Comparison of ENCODE assay signal across 19 cellular contexts in the genomic region with DNA sequence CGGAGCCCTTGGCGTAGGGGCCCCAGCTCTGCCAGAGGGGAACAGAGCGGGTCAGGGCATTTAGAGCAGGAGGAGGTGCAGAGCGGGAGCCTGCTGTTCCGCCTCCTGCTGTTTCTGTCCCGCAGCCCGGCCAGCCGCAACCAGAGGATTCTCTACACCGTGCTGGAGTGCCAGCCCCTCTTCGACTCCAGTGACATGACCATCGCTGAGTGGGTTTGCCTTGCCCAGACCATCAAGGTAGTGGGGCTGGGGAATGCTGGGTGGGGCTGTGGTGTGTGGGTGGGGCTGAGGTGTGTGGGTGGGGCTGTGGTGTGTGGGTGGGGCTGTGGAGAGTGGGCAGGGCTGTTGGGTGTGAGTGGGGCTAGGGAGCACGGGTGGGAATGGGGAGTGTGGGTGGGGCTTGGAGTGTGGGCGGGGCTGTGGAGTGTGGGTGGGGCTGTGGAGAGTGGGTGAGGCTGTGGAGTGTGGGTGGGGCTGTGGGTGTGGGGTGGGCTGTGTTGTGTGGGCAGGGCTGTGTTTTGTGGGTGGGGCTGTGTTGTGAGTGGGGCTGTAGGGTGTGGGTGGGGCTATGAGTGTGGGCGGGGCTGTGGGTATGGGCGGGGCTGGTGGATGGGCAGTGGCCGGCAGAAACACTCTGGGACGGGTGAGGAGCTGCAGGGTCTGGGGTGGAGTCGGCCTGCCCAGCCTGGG. TPM values are rescaled to one million over a fixed set of nuclear protein-coding genes. Genes with fewer than 3 reads are reported as not detected.
DNase-seq lines count a peak whose midpoint lies in the region; ATAC-seq, FAIRE-seq and TF ChIP-seq lines count a peak whose summit lies in the region.
"Had no signal": no experiment of that assay in that cellular context is flagged by ENCODE, and none has a peak within 500 bp of the region (broad histone marks: within the 10 kb centered on the region; RNA-seq: fewer than 3 reads in every experiment).

No MANE protein-coding gene starts in this region.

- no peaks in the 10 kb centered on the region for H3F3A ChIP-seq in GM23338 (replicated peaks; ENCODE audit: low read depth)

- no peaks in the 10 kb centered on the region for H3K36me3 Mint-ChIP-seq in GM23338 (ENCODE audit: low read depth)
- no peaks in the 10 kb centered on the region for H3K36me3 Mint-ChIP-seq in activated T-cell treated with anti-CD3 and anti-CD28 coated beads, Interleukin-2, amount 50 U/mL, for 24 hours (ENCODE audit: low read depth)
- H3K36me3 Mint-ChIP-seq: activated CD4-positive, alpha-beta memory T cell treated with anti-CD3 and anti-CD28 coated beads for 36 hours had no signal

- peaks cover 7% of the 10 kb centered on the region; the same call in 2 of the 3 replicates for H3K4me1 Mint-ChIP-seq in GM23338
- H3K4me1 Mint-ChIP-seq in activated T-cell treated with anti-CD3 and anti-CD28 coated beads, Interleukin-2, amount 50 U/mL, for 24 hours (ENCODE audit: low read depth): peaks cover 3% of the 10 kb centered on the region

- no peaks in the 10 kb centered on the region for H3K27me3 ChIP-seq in GM23338 (ENCODE audit: insufficient read depth)
- peaks cover 32% of the 10 kb centered on the region for H3K27me3 ChIP-seq in adipocyte (replicated peaks; ENCODE audit: control insufficient read depth, insufficient read depth, low read length)
- H3K27me3 ChIP-seq in lower lobe of right lung (ENCODE audit: low read depth): peaks cover 21% of the 10 kb centered on the region
- H3K27me3 ChIP-seq: colonic mucosa had no signal

- H3K4me3 ChIP-seq in A549: no peak overlapping the region
- H3K4me3 ChIP-seq in GM23338: no peak overlapping the region
- no peak overlapping the region for H3K4me3 ChIP-seq in adipocyte (ENCODE audit: low read length)
- H3K4me3 ChIP-seq in lower lobe of right lung: no peak overlapping the region
- H3K4me3 ChIP-seq: colonic mucosa had no signal

- H3K4me3 Mint-ChIP-seq in GM23338: no peak overlapping the region
- no peak overlapping the region for H3K4me3 Mint-ChIP-seq in activated T-cell treated with anti-CD3 and anti-CD28 coated beads, Interleukin-2, amount 50 U/mL, for 24 hours
- H3K4me3 Mint-ChIP-seq: activated CD4-positive, alpha-beta memory T cell treated with anti-CD3 and anti-CD28 coated beads for 36 hours; activated T-helper 17 cell treated with anti-CD3 and anti-CD28 coated beads, Interleukin-2, amount 50 U/mL, for 72 hours had no signal

- TF ChIP-seq POLR2A in A549 (IDR thresholded peaks at IDR 0.05; ENCODE audit: low read length): no peak

- 0 out of 3 replicates have a peak, but pooled peaks cover 2% of the 10 kb centered on the region for H3K9me3 Mint-ChIP-seq in GM23338
- H3K9me3 Mint-ChIP-seq in activated T-cell treated with anti-CD3 and anti-CD28 coated beads, Interleukin-2, amount 50 U/mL, for 24 hours: no peaks in the 10 kb centered on the region
- H3K9me3 Mint-ChIP-seq: activated CD4-positive, alpha-beta memory T cell treated with anti-CD3 and anti-CD28 coated beads for 36 hours; activated T-helper 17 cell treated with anti-CD3 and anti-CD28 coated beads, Interleukin-2, amount 50 U/mL, for 72 hours had no signal

- H3K9me3 ChIP-seq in A549: no peaks in the 10 kb centered on the region
- no peaks in the 10 kb centered on the region for H3K9me3 ChIP-seq in adipocyte (ENCODE audit: control insufficient read depth, low read length)
- no peaks in the 10 kb centered on the region for H3K9me3 ChIP-seq in lower lobe of right lung
- H3K9me3 ChIP-seq: colonic mucosa had no signal

- ATAC-seq in A549 (peak; percentile 12 to 41; a peak in 3 of 6 replicates), GM23338 (peak; percentile 13), lower lobe of right lung (peak; percentile 46 to 71)
- ATAC-seq: activated T-helper 17 cell treated with anti-CD3 and anti-CD28 coated beads, Interleukin-2, amount 50 U/mL, for 72 hours had no signal

- H3K9ac ChIP-seq in adipocyte (ENCODE audit: low read length): no peak overlapping the region

- no peaks in the 10 kb centered on the region for H3K9me2 ChIP-seq in GM23338 (ENCODE audit: insufficient read depth)

- CTCF ChIA-PET in A549 (lab: Yijun Ruan, JAX): interaction anchor here (0.6 to 4.6 kb wide), 39 partner anchors 9 to 573 kb away, joined by 3 to 40 read pairs (median 4); a partner anchor contains a TSS

- no peak for DNase-seq in A549 (ENCODE audit: low read depth in 1 of 2, low spot score in 1 of 2)
- DNase-seq in GM23338 (ENCODE audit: low spot score): no peak
- DNase-seq in adipocyte (ENCODE audit: low read depth): peak; percentile 8
- peak; percentile 55 for DNase-seq in lower lobe of right lung
- DNase-seq in COR-L47 (lab: John Stamatoyannopoulos, UW): no peak
- no peak for DNase-seq in NCI-H69 (lab: John Stamatoyannopoulos, UW)
- no peak for DNase-seq in RPMI8226
- no peak for DNase-seq in activated T-cell treated with anti-CD3 and anti-CD28 coated beads, Interleukin-2, amount 50 U/mL, for 24 hours
- DNase-seq: activated CD4-positive, alpha-beta memory T cell treated with anti-CD3 and anti-CD28 coated beads for 36 hours; NCI-H1694 treated with DMSO at 0.1 percent for 48 hours; NCI-H446 treated with DMSO at 0.1 percent for 48 hours had no signal

- no peaks in the 10 kb centered on the region for H3K79me2 ChIP-seq in GM23338 (replicated peaks; ENCODE audit: insufficient read depth)

- intact Hi-C loops in lower lobe of right lung (cut with DNase I): no loop called here

- H3K27ac ChIP-seq in A549 (no peak overlapping the region), GM23338 (ENCODE audit: low read depth) (no peak overlapping the region), lower lobe of right lung (no peak overlapping the region)
- H3K27ac ChIP-seq: colonic mucosa, epithelial cell of prostate had no signal

- H3K27ac Mint-ChIP-seq in GM23338: no peak overlapping the region
- H3K27ac Mint-ChIP-seq in activated T-cell treated with anti-CD3 and anti-CD28 coated beads, Interleukin-2, amount 50 U/mL, for 24 hours: no peak overlapping the region
- H3K27ac Mint-ChIP-seq: activated CD4-positive, alpha-beta memory T cell treated with anti-CD3 and anti-CD28 coated beads for 36 hours had no signal

- POLR2A ChIA-PET in A549 (lab: Yijun Ruan, JAX): no interaction called here

- no peak for TF ChIP-seq RAD21 in A549 (conservative IDR thresholded peaks at IDR 0.05 in 1 of 2, IDR thresholded peaks at IDR 0.05 in 1 of 2)

- peaks cover 8% of the 10 kb centered on the region for H3K27me3 Mint-ChIP-seq in GM23338 (ENCODE audit: insufficient read depth, low read depth, poor library complexity)
- no peaks in the 10 kb centered on the region for H3K27me3 Mint-ChIP-seq in activated T-cell treated with anti-CD3 and anti-CD28 coated beads, Interleukin-2, amount 50 U/mL, for 24 hours
- H3K27me3 Mint-ChIP-seq: activated T-helper 17 cell treated with anti-CD3 and anti-CD28 coated beads, Interleukin-2, amount 50 U/mL, for 72 hours had no signal

- H2AFZ ChIP-seq in GM23338: no peak overlapping the region

- TF ChIP-seq CTCF in A549 (IDR thresholded peaks at IDR 0.05): no peak
- no peak for TF ChIP-seq CTCF in GM23338 (conservative IDR thresholded peaks at IDR 0.05; ENCODE audit: low read depth in 2 of 2)
- no peak for TF ChIP-seq CTCF in lower lobe of right lung (IDR thresholded peaks at IDR 0.05)

- H3K36me3 ChIP-seq in GM23338 (ENCODE audit: insufficient read depth) (no peaks in the 10 kb centered on the region), adipocyte (ENCODE audit: control insufficient read depth, insufficient read depth, low read length, severe bottlenecking) (no peaks in the 10 kb centered on the region), lower lobe of right lung (no peaks in the 10 kb centered on the region)
- H3K36me3 ChIP-seq: colonic mucosa had no signal

- no peak overlapping the region for H3K4me2 ChIP-seq in A549
- H3K4me2 ChIP-seq in GM23338: no peak overlapping the region

- no peaks in the 10 kb centered on the region for H4K20me1 ChIP-seq in GM23338 (replicated peaks; ENCODE audit: insufficient read depth)

- 78% methylated on average over 11 of the region's 18 CpGs for WGBS in A549 (ENCODE audit: missing lambda C conversion rate)

- TF ChIP-seq EP300 in A549 (IDR thresholded peaks at IDR 0.05): no peak

- no peak for FAIRE-seq in A549 (lab: Jason Lieb, UNC)
- FAIRE-seq: D721Med, GM19239, islet of Langerhans had no signal

- peaks cover 5% of the 10 kb centered on the region; the same call in 2 of the 3 replicates for H3K4me1 ChIP-seq in A549
- peaks cover 5% of the 10 kb centered on the region; the same call in 1 of the 2 replicates for H3K4me1 ChIP-seq in GM23338 (ENCODE audit: insufficient read depth)
- H3K4me1 ChIP-seq in adipocyte (ENCODE audit: control insufficient read depth, insufficient read depth, low read length): no peaks in the 10 kb centered on the region
- peaks cover 6% of the 10 kb centered on the region for H3K4me1 ChIP-seq in lower lobe of right lung
- H3K4me1 ChIP-seq: colonic mucosa had no signal

TF ChIP-seq in GM23338, 12 proteins besides CTCF, POLR2A, EP300 and RAD21 (continues in another document):
- TF ChIP-seq EZH2 (IDR thresholded peaks at IDR 0.05; ENCODE audit: low read depth, unreplicated experiment) (no peak), ZNF114 (CRISPR knock-in tag; IDR thresholded peaks at IDR 0.05) (no peak), NANOG (IDR thresholded peaks at IDR 0.05; ENCODE audit: borderline replicate concordance) (no peak)

RNA-seq across cellular contexts. Expression of a gene that starts 8.0 kb away (rescaled TPM):
- polyA plus RNA-seq in A549 (2011; rRNA removed) (not detected in 2 replicates), A549 (2017; fragmentation: RNase III; extraction: RNeasy Plus Mini Kit Qiagen cat#74134 plus additional on column Dnase treatment) (0.13 TPM in 1 of 3 replicates, not detected in the others), GM23338 (2016; fragmentation: Nextera tagmentation; extraction: Ambion mirVana) (0.61 and 1.1 TPM in 2 replicates)
- 0.03 and 0.21 TPM in 2 replicates for polyA plus RNA-seq in A549 (2012; cell fraction: cytosol; rRNA removed)
- 0.11 and 0.14 TPM in 2 replicates for polyA plus RNA-seq in A549 (2012; cell fraction: nucleus; rRNA removed)
- not detected in 2 replicates for polyA minus RNA-seq in A549 (2011; rRNA and poly(A)+ RNA removed)
- total RNA-seq in GM23338 (2014; rRNA removed; shearing (Covaris generic)): 1.4 and 6.2 TPM in 2 replicates
- 4.6 TPM for total RNA-seq in lower lobe of right lung
- total RNA-seq: activated CD4-positive, alpha-beta memory T cell treated with anti-CD3 and anti-CD28 coated beads for 36 hours; activated T-helper 17 cell treated with anti-CD3 and anti-CD28 coated beads, Interleukin-2, amount 50 U/mL, for 72 hours had no signal

RNA-seq across cellular contexts. Expression of a gene that starts 44.9 kb away (rescaled TPM):
- polyA plus RNA-seq in A549 (2011; rRNA removed) (0.20 and 0.28 TPM in 2 replicates), A549 (2017; fragmentation: RNase III; extraction: RNeasy Plus Mini Kit Qiagen cat#74134 plus additional on column Dnase treatment) (1.9 to 2.3 TPM (median 2.1 TPM) in 3 replicates), GM23338 (2016; fragmentation: Nextera tagmentation; extraction: Ambion mirVana) (5.6 and 6.4 TPM in 2 replicates)
- polyA plus RNA-seq in A549 (2012; cell fraction: cytosol; rRNA removed): 1.1 and 1.9 TPM in 2 replicates
- 2.4 and 3.7 TPM in 2 replicates for polyA plus RNA-seq in A549 (2012; cell fraction: nucleus; rRNA removed)
- 0.33 and 0.39 TPM in 2 replicates for polyA minus RNA-seq in A549 (2011; rRNA and poly(A)+ RNA removed)
- 82.9 and 103 TPM in 2 replicates for total RNA-seq in GM23338 (2014; rRNA removed; shearing (Covaris generic))
- total RNA-seq in lower lobe of right lung: 4.4 TPM
- total RNA-seq: LHCN-M2, mononuclear cell had no signal

Comparison
In these comparisons a context has a peak if more than half of its experiments do, and no peak if none do; other contexts are left out.
1. DNase-seq: peak in adipocyte (single experiment) and lower lobe of right lung (single experiment); none in A549 (0 of 2), GM23338 (single experiment), COR-L47 (single experiment), NCI-H69 (single experiment), RPMI8226 (single experiment) and activated T-cell treated with anti-CD3 and anti-CD28 coated beads, Interleukin-2, amount 50 U/mL, for 24 hours (single experiment).
2. RNA of a gene that starts 44.9 kb away (total RNA-seq): 82.9 to 103 TPM in GM23338; 4.4 TPM in lower lobe of right lung (single experiment); every median in the first group is over 10 times any median in the second.
3. Peak in every context shown above with its lines, with median percentiles within 50 percentile points of each other: ATAC-seq.